Comparison of ENCODE assay signal across 8 cellular contexts in genomic region chr11:128692750-128693578, GRCh38. TPM values are rescaled to one million over a fixed set of nuclear protein-coding genes. Genes with fewer than 3 reads are reported as not detected.
A peak's percentile ranks its signal among the peaks of the same experiment; 100 is the strongest.
DNase-seq lines count a peak whose midpoint lies in the region; ATAC-seq and TF ChIP-seq lines count a peak whose summit lies in the region.

No MANE protein-coding gene starts in this region.

- peak overlapping the region; percentile 95 for H3K27ac Mint-ChIP-seq in CD8-positive, alpha-beta T cell

- peak; percentile 7 for ATAC-seq in CD8-positive, alpha-beta T cell
- peak; percentile 20 for ATAC-seq in HG02885 (IDR thresholded peaks at IDR 0.05; ENCODE audit: poor library complexity, unreplicated experiment)

- H3K27me3 ChIP-seq in CD8-positive, alpha-beta T cell (ENCODE audit: insufficient read depth, low read length), result no peaks in the 10 kb centered on the region
- no peaks in the 10 kb centered on the region for H3K27me3 ChIP-seq in parathyroid adenoma (ENCODE audit: control insufficient read depth, insufficient read depth, low read length)

- H3K4me1 ChIP-seq in CD8-positive, alpha-beta T cell (ENCODE audit: insufficient read depth, low read length), result peaks cover 28% of the 10 kb centered on the region
- no peaks in the 10 kb centered on the region for H3K4me1 ChIP-seq in parathyroid adenoma

- peak in 3 of 7 experiments; percentile 30 to 41 (median 40) for DNase-seq in CD8-positive, alpha-beta T cell
- DNase-seq in activated CD8-positive, alpha-beta memory T cell treated with anti-CD3 and anti-CD28 coated beads, Interleukin-2, amount 50 U/mL, for 48 hours, result peak; percentile 74
- DNase-seq in fibroblast of villous mesenchyme (ENCODE audit: low read depth) (peak; percentile 57), NCI-H510A (lab: John Stamatoyannopoulos, UW) (no peak), NCI-H345 (lab: John Stamatoyannopoulos, UW) (no peak)
- no peak for DNase-seq in effector CD4-positive, alpha-beta T cell

- intact Hi-C loops in CD8-positive, alpha-beta T cell (cut with DNase I, micrococcal nuclease), result loop anchor here in 1 of 2 experiments (5.0 to 10.0 kb wide), 2 partner anchors 62 to 166 kb away; no protein-coding TSS in a partner anchor

- no peak overlapping the region for H3K9ac ChIP-seq in parathyroid adenoma

- peak overlapping the region; percentile 85 for H3K4me2 ChIP-seq in parathyroid adenoma (ENCODE audit: low read length)

- peak overlapping the region; percentile 15 for H2AFZ ChIP-seq in parathyroid adenoma

- POLR2A ChIA-PET in CD8-positive, alpha-beta T cell (lab: Charles Lee), result interaction anchor here (0.6 to 3.2 kb wide), 15 partner anchors 8 to 649 kb away, joined by 3 to 30 read pairs (median 5); no protein-coding TSS in a partner anchor

- CTCF ChIA-PET in CD8-positive, alpha-beta T cell (lab: Charles Lee), result interaction anchor here (0.9 to 1.3 kb wide), 7 partner anchors 26 to 497 kb away, joined by 3 to 9 read pairs (median 4); no protein-coding TSS in a partner anchor

- H3K9me3 Mint-ChIP-seq in CD8-positive, alpha-beta T cell, result no peaks in the 10 kb centered on the region

- H3K27me3 Mint-ChIP-seq in CD8-positive, alpha-beta T cell (ENCODE audit: low read depth), result peaks cover 5% of the 10 kb centered on the region

- peak overlapping the region; percentile 98 for H3K4me3 Mint-ChIP-seq in CD8-positive, alpha-beta T cell

- H3K4me1 Mint-ChIP-seq in CD8-positive, alpha-beta T cell (ENCODE audit: low read depth), result peaks cover 34% of the 10 kb centered on the region

- peak overlapping the region; percentile 80 for H3K27ac ChIP-seq in CD8-positive, alpha-beta T cell (ENCODE audit: low read depth, low read length)
- peak overlapping the region; percentile 67 for H3K27ac ChIP-seq in parathyroid adenoma

- TF ChIP-seq CTCF in CD8-positive, alpha-beta T cell (IDR thresholded peaks at IDR 0.05), result no peak
- no peak for TF ChIP-seq CTCF in fibroblast of villous mesenchyme (IDR thresholded peaks at IDR 0.05; ENCODE audit: insufficient read depth, low read depth, low read length)
- TF ChIP-seq CTCF in parathyroid adenoma (IDR thresholded peaks at IDR 0.05), result no peak

- H3K36me3 Mint-ChIP-seq in CD8-positive, alpha-beta T cell, result peaks cover 32% of the 10 kb centered on the region

- no peaks in the 10 kb centered on the region for H3K79me2 ChIP-seq in parathyroid adenoma

- H3K9me3 ChIP-seq in CD8-positive, alpha-beta T cell (ENCODE audit: low read length), result no peaks in the 10 kb centered on the region
- no peaks in the 10 kb centered on the region for H3K9me3 ChIP-seq in parathyroid adenoma (ENCODE audit: control insufficient read depth, low read length)

- H3K36me3 ChIP-seq in CD8-positive, alpha-beta T cell (ENCODE audit: insufficient read depth, low read length), result no peaks in the 10 kb centered on the region
- no peaks in the 10 kb centered on the region for H3K36me3 ChIP-seq in parathyroid adenoma (ENCODE audit: control insufficient read depth, insufficient read depth, low read length)

- H3K4me3 ChIP-seq in CD8-positive, alpha-beta T cell (ENCODE audit: low read depth, low read length), result peak overlapping the region; percentile 95
- H3K4me3 ChIP-seq in fibroblast of villous mesenchyme (ENCODE audit: low read depth, low read length) (peak overlapping the region; percentile 77), parathyroid adenoma (ENCODE audit: low read depth, low read length) (peak overlapping the region; percentile 68)

RNA-seq across cellular contexts. Expression of gene FLI1, which starts 0.9 kb away (rescaled TPM):
- total RNA-seq in CD8-positive, alpha-beta T cell, result 10 to 100 TPM; 35.6 to 37.3 TPM
- total RNA-seq in fibroblast of villous mesenchyme, result 6.9 and 10.6 TPM in 2 replicates

Comparison
In these comparisons a context has a peak if more than half of its experiments do, and no peak if none do; other contexts are left out.
1. DNase-seq: peak in activated CD8-positive, alpha-beta memory T cell treated with anti-CD3 and anti-CD28 coated beads, Interleukin-2, amount 50 U/mL, for 48 hours (single experiment) and fibroblast of villous mesenchyme (single experiment); none in effector CD4-positive, alpha-beta T cell (single experiment), NCI-H510A (single experiment) and NCI-H345 (single experiment).
2. Peak in every context shown above with its lines, with median percentiles within 50 percentile points of each other: H3K4me3 ChIP-seq.